Comparison of ENCODE assay signal across 15 cellular contexts in genomic region chr2:128485761-128486639, GRCh38.
"Had no signal": no experiment of that assay in that cellular context is flagged by ENCODE, and none has a peak within 500 bp of the region (broad histone marks: within the 10 kb centered on the region; RNA-seq: fewer than 3 reads in every experiment).

No MANE protein-coding gene starts in this region.

- H3K27ac ChIP-seq: ascending aorta, esophagus squamous epithelium, skin epidermis, uterus had no signal

- H3K4me3 ChIP-seq: ascending aorta, esophagus squamous epithelium, skin epidermis, uterus had no signal

- ATAC-seq: activated T-cell treated with anti-CD3 and anti-CD28 coated beads, Interleukin-2, amount 50 U/mL, for 72 hours; left ventricle myocardium superior; naive thymus-derived CD8-positive, alpha-beta T cell had no signal

- H3K4me1 ChIP-seq: ascending aorta, uterus had no signal

- H3K36me3 ChIP-seq: ascending aorta, esophagus squamous epithelium, uterus had no signal

- DNase-seq: activated CD4-positive, alpha-beta T cell treated with anti-CD3 and anti-CD28 coated beads, Interleukin-2, amount 10 ng/mL, durations not matched to agents 24 days and 14 days; activated effector memory CD4-positive, alpha-beta T cell treated with anti-CD3 and anti-CD28 coated beads, Interleukin-2, amount 50 U/mL, for 16 hours; activated T-cell treated with anti-CD3 and anti-CD28 coated beads, Interleukin-2, amount 50 U/mL, for 72 hours; cortex of kidney; effector CD8-positive, alpha-beta T cell; esophagus squamous epithelium; immature natural killer cell; left ventricle myocardium superior; naive thymus-derived CD8-positive, alpha-beta T cell; stimulated activated CD4-positive, alpha-beta T cell treated with anti-CD3 and anti-CD28 coated beads, Interleukin-15, amount 100 ng/mL, for 24 hours; stimulated activated CD4-positive, alpha-beta T cell treated with anti-CD3 and anti-CD28 coated beads, Interleukin-4, amount 100 ng/mL, for 1 hour; T1000; uterus had no signal

- H3K27me3 ChIP-seq: ascending aorta, esophagus squamous epithelium, uterus had no signal

- H3K9me3 ChIP-seq: uterus had no signal
